Comparison of ENCODE assay signal across 8 cellular contexts in genomic region chr22:42368379-42369249, GRCh38.
DNase-seq lines count a peak whose midpoint lies in the region; ATAC-seq, FAIRE-seq and TF ChIP-seq lines count a peak whose summit lies in the region.

No MANE protein-coding gene starts in this region.

- no peak overlapping the region for H3K9ac ChIP-seq in SK-N-SH

- no peak for FAIRE-seq in GM19239 (lab: Jason Lieb, UNC)

- peaks cover 33 to 59% of the 10 kb centered on the region in 2 donors for H3K27me3 Mint-ChIP-seq in effector memory CD8-positive, alpha-beta T cell
- peaks cover 62% of the 10 kb centered on the region for H3K27me3 Mint-ChIP-seq in nephron (ENCODE audit: low read depth)

- ATAC-seq in GM19023 (IDR thresholded peaks at IDR 0.05; ENCODE audit: unreplicated experiment), result peak; percentile 21
- ATAC-seq in HG02973 (IDR thresholded peaks at IDR 0.05; ENCODE audit: unreplicated experiment), result peak; percentile 26
- ATAC-seq in effector memory CD8-positive, alpha-beta T cell (replicated peaks), result peak; percentile 48

- H3F3A ChIP-seq in SK-N-SH (replicated peaks; ENCODE audit: insufficient read depth), result no peaks in the 10 kb centered on the region

- no CpG with 5 or more reads among the region's 86 CpGs for WGBS in SK-N-SH (ENCODE audit: low lambda C conversion rate)

- POLR2A ChIA-PET in SK-N-SH (lab: Yijun Ruan, JAX), result interaction anchor here (1.4 kb wide), 1 partner anchor 75 kb away, joined by 4 read pairs; no protein-coding TSS in a partner anchor

- no peaks in the 10 kb centered on the region for H3K27me3 ChIP-seq in SK-N-SH (ENCODE audit: insufficient read depth)

- H3K36me3 ChIP-seq in SK-N-SH (replicated peaks in 1 of 2; ENCODE audit: control insufficient read depth in 1 of 2, insufficient read depth in 2 of 2, low read length in 1 of 2), result no peaks in the 10 kb centered on the region

- no peak for TF ChIP-seq RAD21 in SK-N-SH (IDR thresholded peaks at IDR 0.05; ENCODE audit: low read length)

- no peaks in the 10 kb centered on the region for H3K9me3 Mint-ChIP-seq in effector memory CD8-positive, alpha-beta T cell
- H3K9me3 Mint-ChIP-seq in nephron, result no peaks in the 10 kb centered on the region

- H3K4me3 Mint-ChIP-seq in effector memory CD8-positive, alpha-beta T cell, result peak overlapping the region; percentile 95 to 97
- peak overlapping the region; percentile 75 to 83 (median 81) for H3K4me3 Mint-ChIP-seq in nephron

- H4K20me1 ChIP-seq in SK-N-SH (ENCODE audit: insufficient read depth), result no peaks in the 10 kb centered on the region

- H3K79me2 ChIP-seq in SK-N-SH (ENCODE audit: insufficient read depth), result no peaks in the 10 kb centered on the region

- peaks cover 7 to 8% of the 10 kb centered on the region in 2 donors for H3K4me1 Mint-ChIP-seq in effector memory CD8-positive, alpha-beta T cell (ENCODE audit: low read depth in 2 of 2)
- peaks cover 49% of the 10 kb centered on the region for H3K4me1 Mint-ChIP-seq in nephron

- peaks cover 3% of the 10 kb centered on the region for H3K36me3 Mint-ChIP-seq in effector memory CD8-positive, alpha-beta T cell (ENCODE audit: insufficient read depth)
- no peaks in the 10 kb centered on the region for H3K36me3 Mint-ChIP-seq in nephron (ENCODE audit: low read depth)

- H3K9me3 ChIP-seq in SK-N-SH, result no peaks in the 10 kb centered on the region

- no peak overlapping the region for H3K27ac Mint-ChIP-seq in effector memory CD8-positive, alpha-beta T cell
- no peak overlapping the region for H3K27ac Mint-ChIP-seq in nephron

- CTCF ChIA-PET in SK-N-SH (lab: Yijun Ruan, JAX), result interaction anchor here (0.6 to 2.6 kb wide), 6 partner anchors 16 to 198 kb away, joined by 3 to 8 read pairs (median 4); no protein-coding TSS in a partner anchor

- H3K4me3 ChIP-seq in SK-N-SH (ENCODE audit: low read depth in 2 of 2, low read length in 1 of 2), result peak overlapping the region; percentile 54 to 55

- TF ChIP-seq CTCF in SK-N-SH (IDR thresholded peaks at IDR 0.05) (no peak), nephron (IDR thresholded peaks at IDR 0.05; ENCODE audit: unreplicated experiment in 3 of 3) (no peak), GM13976 (IDR thresholded peaks at IDR 0.05; ENCODE audit: borderline replicate concordance, control extremely low read depth, extremely low read depth, insufficient read depth, missing control alignments) (no peak)

- H3K4me2 ChIP-seq in SK-N-SH, result peak overlapping the region; percentile 78

- H2AFZ ChIP-seq in SK-N-SH (ENCODE audit: low read depth), result peak overlapping the region; percentile 51; the same call in 1 of the 2 replicates

- no peak for TF ChIP-seq EP300 in SK-N-SH (IDR thresholded peaks at IDR 0.05; ENCODE audit: borderline replicate concordance in 1 of 2, low read depth in 1 of 2, low read length in 1 of 2)

- DNase-seq in SK-N-SH (no peak), GM19239 (ENCODE audit: insufficient read length, low spot score) (no peak), GM13976 (ENCODE audit: low spot score) (no peak), NCI-H1048 (lab: John Stamatoyannopoulos, UW) (no peak)
- peak in 2 of 3 experiments; percentile 14 to 20 for DNase-seq in effector memory CD8-positive, alpha-beta T cell

- no peak overlapping the region; a peak in 1 of 4 replicates for H3K27ac ChIP-seq in SK-N-SH (ENCODE audit: low read depth in 2 of 2, low read length in 1 of 2)

- H3K4me1 ChIP-seq in SK-N-SH (ENCODE audit: control insufficient read depth in 1 of 2, insufficient read depth in 2 of 2, low read depth in 1 of 2, low read length in 1 of 2), result peaks cover 0 to 45% of the 10 kb centered on the region in 2 experiments; a peak in 2 of 4 replicates

- in situ Hi-C loops in GM13976 (cut with MboI; ENCODE audit: low sequenced_read_pairs, unreplicated experiment), result no loop called here

- no peaks in the 10 kb centered on the region for H3K9me2 ChIP-seq in SK-N-SH

TF ChIP-seq in SK-N-SH, 30 proteins besides CTCF, POLR2A, EP300 and RAD21:
- TF ChIP-seq REST (IDR thresholded peaks at IDR 0.05; ENCODE audit: low read depth, low read length), result no peak
- TF ChIP-seq NRF1 (IDR thresholded peaks at IDR 0.05; ENCODE audit: low read depth, low read length), result no peak
- no peak for TF ChIP-seq MEF2A (IDR thresholded peaks at IDR 0.05; ENCODE audit: borderline replicate concordance, low read depth)
- peak; percentile 52; the same call in 1 of the 2 replicates for TF ChIP-seq MXI1 (IDR thresholded peaks at IDR 0.05; ENCODE audit: low read depth, low read length)
TF ChIP-seq in SK-N-SH: peak in this region for 1.

Comparison
In these comparisons a context has a peak if more than half of its experiments do, and no peak if none do; other contexts are left out.
1. DNase-seq: peak in effector memory CD8-positive, alpha-beta T cell (2 of 3); none in SK-N-SH (single experiment), GM19239 (single experiment), GM13976 (single experiment) and NCI-H1048 (single experiment).
2. Peak in every context shown above with its lines, with median percentiles within 50 percentile points of each other: ATAC-seq.